ENCODE assay signal across 1 cellular context in the genomic region with DNA sequence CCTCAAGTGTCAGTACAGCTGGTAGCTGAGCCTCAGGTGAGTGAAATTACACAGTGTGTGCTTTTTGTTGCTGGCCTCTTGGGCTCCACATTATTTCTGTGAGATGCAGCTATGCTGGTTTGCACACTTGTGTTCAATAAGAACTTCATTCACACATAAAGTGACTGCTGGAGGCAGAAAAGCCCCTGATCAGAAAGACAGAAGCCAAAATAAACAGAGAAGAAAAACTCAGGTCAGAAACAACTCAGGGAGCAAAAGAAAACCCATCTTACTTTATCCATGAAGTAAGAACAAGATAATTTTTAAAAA.
TF ChIP-seq lines count a peak whose summit lies in the region.

No MANE protein-coding gene starts in this region.

TF ChIP-seq in HepG2, 621 proteins besides CTCF, POLR2A, EP300 and RAD21:
- TF ChIP-seq, protein P1, sequence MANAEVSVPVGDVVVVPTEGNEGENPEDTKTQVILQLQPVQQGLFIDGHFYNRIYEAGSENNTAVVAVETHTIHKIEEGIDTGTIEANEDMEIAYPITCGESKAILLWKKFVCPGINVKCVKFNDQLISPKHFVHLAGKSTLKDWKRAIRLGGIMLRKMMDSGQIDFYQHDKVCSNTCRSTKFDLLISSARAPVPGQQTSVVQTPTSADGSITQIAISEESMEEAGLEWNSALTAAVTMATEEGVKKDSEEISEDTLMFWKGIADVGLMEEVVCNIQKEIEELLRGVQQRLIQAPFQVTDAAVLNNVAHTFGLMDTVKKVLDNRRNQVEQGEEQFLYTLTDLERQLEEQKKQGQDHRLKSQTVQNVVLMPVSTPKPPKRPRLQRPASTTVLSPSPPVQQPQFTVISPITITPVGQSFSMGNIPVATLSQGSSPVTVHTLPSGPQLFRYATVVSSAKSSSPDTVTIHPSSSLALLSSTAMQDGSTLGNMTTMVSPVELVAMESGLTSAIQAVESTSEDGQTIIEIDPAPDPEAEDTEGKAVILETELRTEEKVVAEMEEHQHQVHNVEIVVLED (CRISPR knock-in tag; IDR thresholded peaks at IDR 0.05; ENCODE audit: borderline replicate concordance), result 0 out of 2 replicates have a peak, but pooled peaks have one; percentile 2
- TF ChIP-seq ZNF576 (CRISPR knock-in tag; IDR thresholded peaks at IDR 0.05), result no peak
- TF ChIP-seq ZNF136 (CRISPR knock-in tag; IDR thresholded peaks at IDR 0.05; ENCODE audit: low read depth), result 0 out of 2 replicates have a peak, but pooled peaks have one; percentile 16
- TF ChIP-seq, protein P2, sequence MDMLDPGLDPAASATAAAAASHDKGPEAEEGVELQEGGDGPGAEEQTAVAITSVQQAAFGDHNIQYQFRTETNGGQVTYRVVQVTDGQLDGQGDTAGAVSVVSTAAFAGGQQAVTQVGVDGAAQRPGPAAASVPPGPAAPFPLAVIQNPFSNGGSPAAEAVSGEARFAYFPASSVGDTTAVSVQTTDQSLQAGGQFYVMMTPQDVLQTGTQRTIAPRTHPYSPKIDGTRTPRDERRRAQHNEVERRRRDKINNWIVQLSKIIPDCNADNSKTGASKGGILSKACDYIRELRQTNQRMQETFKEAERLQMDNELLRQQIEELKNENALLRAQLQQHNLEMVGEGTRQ (IDR thresholded peaks at IDR 0.05; ENCODE audit: low read depth, low read length), result no peak
- TF ChIP-seq, protein P2 (CRISPR knock-in tag; IDR thresholded peaks at IDR 0.05; ENCODE audit: borderline replicate concordance), result peak; percentile 60; the same call in 1 of the 2 replicates
- no peak for TF ChIP-seq ZNF468 (CRISPR knock-in tag; IDR thresholded peaks at IDR 0.05)
- TF ChIP-seq ZNF792 (CRISPR knock-in tag; IDR thresholded peaks at IDR 0.05), result 0 out of 2 replicates have a peak, but pooled peaks have one; percentile 7
- 0 out of 2 replicates have a peak, but pooled peaks have one; percentile 38 for TF ChIP-seq ZNF317 (CRISPR knock-in tag; IDR thresholded peaks at IDR 0.05)
- TF ChIP-seq ARID5B (CRISPR knock-in tag; IDR thresholded peaks at IDR 0.05), result peak; percentile 5; the same call in 1 of the 2 replicates
- no peak for TF ChIP-seq CERS6 (CRISPR knock-in tag; IDR thresholded peaks at IDR 0.05)
- TF ChIP-seq PHF5A (CRISPR knock-in tag; IDR thresholded peaks at IDR 0.05; ENCODE audit: low read depth, unreplicated experiment), result peak; percentile 7
- peak; percentile 75; the same call in 1 of the 2 replicates for TF ChIP-seq TFAP4 (IDR thresholded peaks at IDR 0.05; ENCODE audit: borderline replicate concordance, low read depth)
- 0 out of 2 replicates have a peak, but pooled peaks have one; percentile 9 for TF ChIP-seq DMAP1 (CRISPR knock-in tag; IDR thresholded peaks at IDR 0.05)
